ENCODE assay signal across 8 cellular contexts in genomic region chr2:8514748-8515389, GRCh38.
A peak's percentile ranks its signal among the peaks of the same experiment; 100 is the strongest.
DNase-seq lines count a peak whose midpoint lies in the region; ATAC-seq and TF ChIP-seq lines count a peak whose summit lies in the region.

No MANE protein-coding gene starts in this region.

- no peaks in the 10 kb centered on the region for H3K36me3 ChIP-seq in Caco-2 (ENCODE audit: control insufficient read depth, insufficient read depth, low read length)
- no peaks in the 10 kb centered on the region for H3K36me3 ChIP-seq in thymus (ENCODE audit: control insufficient read depth, insufficient read depth)

- no peaks in the 10 kb centered on the region for H3K36me3 Mint-ChIP-seq in Caco-2 (ENCODE audit: insufficient read depth, unreplicated experiment)
- peaks cover 12% of the 10 kb centered on the region for H3K36me3 Mint-ChIP-seq in activated naive CD4-positive, alpha-beta T cell treated with anti-CD3 and anti-CD28 coated beads for 36 hours (ENCODE audit: low read depth)
- peaks cover 12% of the 10 kb centered on the region for H3K36me3 Mint-ChIP-seq in WTC11

- intact Hi-C loops in Caco-2 (cut with micrococcal nuclease; ENCODE audit: unreplicated experiment): no loop called here
- intact Hi-C loops in activated naive CD4-positive, alpha-beta T cell treated with anti-CD3 and anti-CD28 coated beads for 36 hours (cut with micrococcal nuclease): loop anchor here (1.0 to 10.0 kb wide), 17 partner anchors 27 to 1602 kb away; partner anchors contain the start of gene ADAM17

- peaks cover 6% of the 10 kb centered on the region; the same call in 1 of the 2 replicates for H3K9me3 ChIP-seq in Caco-2
- peaks cover 3% of the 10 kb centered on the region for H3K9me3 ChIP-seq in thymus (ENCODE audit: control insufficient read depth)

- DNase-seq in Caco-2: no peak
- DNase-seq in activated naive CD4-positive, alpha-beta T cell treated with anti-CD3 and anti-CD28 coated beads for 36 hours: peak; percentile 84
- DNase-seq in occipital lobe (lab: John Stamatoyannopoulos, UW): no peak
- DNase-seq in WTC11 (ENCODE audit: low spot score): no peak
- no peak for DNase-seq in NCI-H446 treated with DMSO at 0.1 percent for 48 hours (lab: John Stamatoyannopoulos, UW)

- H3K9me3 Mint-ChIP-seq in Caco-2 (ENCODE audit: unreplicated experiment): peaks cover 9% of the 10 kb centered on the region
- peaks cover 19% of the 10 kb centered on the region for H3K9me3 Mint-ChIP-seq in activated naive CD4-positive, alpha-beta T cell treated with anti-CD3 and anti-CD28 coated beads for 36 hours
- H3K9me3 Mint-ChIP-seq in WTC11: peaks cover 27% of the 10 kb centered on the region

- H3K4me3 ChIP-seq in Caco-2 (ENCODE audit: low read depth, low read length) (no peak overlapping the region), thymus (ENCODE audit: low read length) (no peak overlapping the region)

- H3K27ac Mint-ChIP-seq in Caco-2 (ENCODE audit: unreplicated experiment): no peak overlapping the region
- H3K27ac Mint-ChIP-seq in activated naive CD4-positive, alpha-beta T cell treated with anti-CD3 and anti-CD28 coated beads for 36 hours: peak overlapping the region; percentile 96
- no peak overlapping the region for H3K27ac Mint-ChIP-seq in WTC11

- peaks cover 14% of the 10 kb centered on the region for H3K4me1 Mint-ChIP-seq in Caco-2 (ENCODE audit: low read depth, unreplicated experiment)
- peaks cover 43% of the 10 kb centered on the region for H3K4me1 Mint-ChIP-seq in activated naive CD4-positive, alpha-beta T cell treated with anti-CD3 and anti-CD28 coated beads for 36 hours (ENCODE audit: low read depth)
- no peaks in the 10 kb centered on the region for H3K4me1 Mint-ChIP-seq in WTC11

- no peaks in the 10 kb centered on the region for H3K27me3 ChIP-seq in Caco-2 (replicated peaks; ENCODE audit: control insufficient read depth, insufficient read depth, low read length)
- H3K27me3 ChIP-seq in thymus (ENCODE audit: control insufficient read depth, insufficient read depth): no peaks in the 10 kb centered on the region

- H3K27me3 Mint-ChIP-seq in Caco-2 (ENCODE audit: insufficient read depth, unreplicated experiment) (no peaks in the 10 kb centered on the region), WTC11 (ENCODE audit: low read depth) (0 out of 2 replicates have a peak, but pooled peaks cover 4% of the 10 kb centered on the region)
- H3K27me3 Mint-ChIP-seq in activated naive CD4-positive, alpha-beta T cell treated with anti-CD3 and anti-CD28 coated beads for 36 hours (ENCODE audit: low read depth): no peaks in the 10 kb centered on the region

- peak overlapping the region; percentile 44 for H3K27ac ChIP-seq in thymus (ENCODE audit: low read depth)

- H3K4me1 ChIP-seq in Caco-2: 0 out of 2 replicates have a peak, but pooled peaks cover 3% of the 10 kb centered on the region
- H3K4me1 ChIP-seq in thymus (ENCODE audit: control insufficient read depth, insufficient read depth, low read length): peaks cover 22% of the 10 kb centered on the region

- POLR2A ChIA-PET in Caco-2 (lab: Charles Lee): no interaction called here
- POLR2A ChIA-PET in WTC11 (lab: Charles Lee): no interaction called here

- ATAC-seq in GM19397 (IDR thresholded peaks at IDR 0.05; ENCODE audit: unreplicated experiment): peak; percentile 44
- peak; percentile 64 for ATAC-seq in HG03439 (IDR thresholded peaks at IDR 0.05; ENCODE audit: unreplicated experiment)
- no peak for ATAC-seq in WTC11

- H3K4me3 Mint-ChIP-seq in Caco-2 (ENCODE audit: unreplicated experiment): peak overlapping the region; percentile 4
- H3K4me3 Mint-ChIP-seq in activated naive CD4-positive, alpha-beta T cell treated with anti-CD3 and anti-CD28 coated beads for 36 hours: peak overlapping the region; percentile 42
- no peak overlapping the region for H3K4me3 Mint-ChIP-seq in WTC11

- no TSS peak for BruUV-seq in Caco-2 (replicated peaks; lab: Mats Ljungman, UMichigan)

- WGBS in thymus: 46% methylated on average over 7 of the region's 7 CpGs

- TF ChIP-seq CTCF in Caco-2 (IDR thresholded peaks at IDR 0.05; ENCODE audit: insufficient read depth in 1 of 2, low read depth in 1 of 2, low read length in 1 of 2, severe bottlenecking in 1 of 2, unreplicated experiment in 1 of 2): no peak
- TF ChIP-seq CTCF in WTC11 (IDR thresholded peaks at IDR 0.05): no peak

- CTCF ChIA-PET in Caco-2 (lab: Charles Lee) (no interaction called here), WTC11 (lab: Charles Lee) (interaction anchor here (1.0 kb wide), 1 partner anchor 11 kb away, joined by 3 read pairs; no protein-coding TSS in a partner anchor)
- CTCF ChIA-PET in activated naive CD4-positive, alpha-beta T cell treated with anti-CD3 and anti-CD28 coated beads for 36 hours (lab: Charles Lee): interaction anchor here (1.1 to 3.7 kb wide), 3 partner anchors 29 to 165 kb away, joined by 3 to 23 read pairs (median 4); no protein-coding TSS in a partner anchor

TF ChIP-seq in WTC11, 78 proteins besides CTCF, POLR2A, EP300 and RAD21 (continues in another document):
- no peak for TF ChIP-seq IRF1 (CRISPR knock-in tag; IDR thresholded peaks at IDR 0.05)
- no peak for TF ChIP-seq ZNF317 (CRISPR knock-in tag; IDR thresholded peaks at IDR 0.05; ENCODE audit: borderline replicate concordance, low read depth)
- no peak for TF ChIP-seq ARID4B (CRISPR knock-in tag; IDR thresholded peaks at IDR 0.05; ENCODE audit: borderline replicate concordance)
- TF ChIP-seq NFATC4 (CRISPR knock-in tag; IDR thresholded peaks at IDR 0.05): no peak
- TF ChIP-seq PREB (CRISPR knock-in tag; IDR thresholded peaks at IDR 0.05; ENCODE audit: borderline replicate concordance): no peak
- TF ChIP-seq ZNF425 (CRISPR knock-in tag; conservative IDR thresholded peaks at IDR 0.05): no peak
